Comparison of ENCODE assay signal across 11 cellular contexts in genomic region chr15:89197503-89197971, GRCh38. TPM values are rescaled to one million over a fixed set of nuclear protein-coding genes. Genes with fewer than 3 reads are reported as not detected.
DNase-seq lines count a peak whose midpoint lies in the region; ATAC-seq, FAIRE-seq and TF ChIP-seq lines count a peak whose summit lies in the region.
"Had no signal": no experiment of that assay in that cellular context is flagged by ENCODE, and none has a peak within 500 bp of the region (broad histone marks: within the 10 kb centered on the region; RNA-seq: fewer than 3 reads in every experiment).

No MANE protein-coding gene starts in this region.

- DNase-seq in G401 (ENCODE audit: low spot score) (peak; percentile 37), NT2/D1 (ENCODE audit: low read depth, low spot score) (peak; percentile 71), pancreas (peak in 5 of 6 donors; percentile 65 to 84 (median 70)), HK-2 (ENCODE audit: unreplicated experiment) (no peak)

- H3K9me3 ChIP-seq in NT2/D1 (ENCODE audit: insufficient read depth, low read length): no peaks in the 10 kb centered on the region
- no peaks in the 10 kb centered on the region for H3K9me3 ChIP-seq in pancreas
- H3K9me3 ChIP-seq: adrenal gland had no signal

- H3K4me1 ChIP-seq in NT2/D1 (ENCODE audit: insufficient read depth, insufficient read length): peaks cover 19% of the 10 kb centered on the region
- H3K4me1 ChIP-seq in pancreas: peaks cover 11 to 46% (median 42%) of the 10 kb centered on the region in 3 donors
- H3K4me1 ChIP-seq: adrenal gland had no signal

- H3K9ac ChIP-seq in NT2/D1 (ENCODE audit: insufficient read length, low read depth): peak overlapping the region; percentile 16

- H3K27me3 ChIP-seq in NT2/D1 (ENCODE audit: insufficient read depth, insufficient read length): no peaks in the 10 kb centered on the region
- H3K27me3 ChIP-seq in pancreas: no peaks in the 10 kb centered on the region
- H3K27me3 ChIP-seq: adrenal gland had no signal

- H3K27ac ChIP-seq in pancreas: peak overlapping the region; percentile 46 to 76 (median 62)

- no peak for FAIRE-seq in pancreas (lab: Jason Lieb, UNC)
- FAIRE-seq: GM18507 had no signal

- peaks cover 19% of the 10 kb centered on the region for H3K36me3 ChIP-seq in NT2/D1 (ENCODE audit: insufficient read depth, insufficient read length, low read length)
- H3K36me3 ChIP-seq in pancreas: peaks cover 4 to 43% (median 22%) of the 10 kb centered on the region in 3 donors

- in situ Hi-C loops in G401 (cut with HindIII; ENCODE audit: low sequenced_read_pairs): no loop called here

- peak; percentile 96 for ATAC-seq in esophagus mucosa
- ATAC-seq in pancreas: peak; percentile 44 to 78 (median 76)
- ATAC-seq in GM21390 (IDR thresholded peaks at IDR 0.05; ENCODE audit: unreplicated experiment): no peak
- no peak for ATAC-seq in GM21576 (IDR thresholded peaks at IDR 0.05; ENCODE audit: unreplicated experiment)
- no peak for ATAC-seq in GM19324 (IDR thresholded peaks at IDR 0.05; ENCODE audit: low FRiP score, unreplicated experiment)

- 12% methylated on average over 4 of the region's 4 CpGs for WGBS in pancreas, 2 donors

- TF ChIP-seq CTCF in pancreas (IDR thresholded peaks at IDR 0.05): no peak

- H3K4me3 ChIP-seq in NT2/D1 (ENCODE audit: insufficient read length, low read depth) (no peak overlapping the region), pancreas (no peak overlapping the region)
- H3K4me3 ChIP-seq: adrenal gland had no signal

- intact Hi-C loops in pancreas (cut with DNase I): no loop called here

RNA-seq across cellular contexts. Expression of gene RLBP1, which starts 23.8 kb away (rescaled TPM):
- 0.95 and 6.6 TPM in 2 replicates for total RNA-seq in G401 (2014; rRNA removed; shearing (Covaris generic))
- total RNA-seq in esophagus mucosa (not detected), pancreas (not detected)
- polyA plus RNA-seq in pancreas: under 1 TPM in 1 of 2 donors, not detected in 1; 0.19 TPM
- total RNA-seq: adrenal gland, renal cortical epithelial cell had no signal

RNA-seq across cellular contexts. Expression of gene FANCI, which starts 46.2 kb away (rescaled TPM):
- 30.3 and 40.9 TPM in 2 replicates for total RNA-seq in G401 (2014; rRNA removed; shearing (Covaris generic))
- 24.4 TPM for total RNA-seq in esophagus mucosa
- total RNA-seq in pancreas: 1 to 10 TPM; 1.9 to 4.8 (median 3.5) TPM
- 1 to 10 TPM; 1.5 to 3.1 TPM for polyA plus RNA-seq in pancreas

Comparison
In these comparisons a context has a peak if more than half of its experiments do, and no peak if none do; other contexts are left out.
1. ATAC-seq: peak in esophagus mucosa (single experiment) and pancreas (4 of 4); none in GM21390 (single experiment), GM21576 (single experiment) and GM19324 (single experiment).